In the genomic region with DNA sequence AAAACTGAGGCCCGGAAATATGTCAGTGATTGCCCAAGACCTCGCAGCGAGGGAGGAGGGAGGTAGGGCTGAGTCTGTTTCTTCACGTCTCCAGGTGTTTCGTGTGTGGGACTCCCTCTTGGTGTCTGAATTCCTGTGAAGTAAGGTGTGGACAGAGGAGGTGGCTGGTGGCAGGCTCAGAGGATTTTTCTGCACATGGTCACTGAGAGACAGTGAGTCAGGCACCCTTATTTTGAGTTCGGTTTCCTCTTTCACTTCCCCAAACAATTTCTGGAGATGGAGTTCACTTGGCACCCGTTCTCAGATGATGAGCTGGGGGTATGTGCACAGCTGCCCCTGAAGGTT, we compare ENCODE assay signal across 2 cellular contexts.
TF ChIP-seq lines count a peak whose summit lies in the region.

No MANE protein-coding gene starts in this region.

TF ChIP-seq in Ishikawa, 13 proteins besides CTCF, POLR2A, EP300 and RAD21:
- 0 out of 2 replicates have a peak, but pooled peaks have one; percentile 42 for TF ChIP-seq CEBPB (IDR thresholded peaks at IDR 0.05)
- no peak for TF ChIP-seq EGR1 (IDR thresholded peaks at IDR 0.05)

TF ChIP-seq in H1, 55 proteins besides CTCF, POLR2A, EP300 and RAD21:
- TF ChIP-seq EZH2 (IDR thresholded peaks at IDR 0.05; ENCODE audit: low read depth, low read length, severe bottlenecking) = no peak
- no peak for TF ChIP-seq EGR1 (IDR thresholded peaks at IDR 0.05; ENCODE audit: borderline replicate concordance, low read depth, low read length)
- no peak for TF ChIP-seq SIRT6 (IDR thresholded peaks at IDR 0.05; ENCODE audit: low read length)
- TF ChIP-seq JUN (IDR thresholded peaks at IDR 0.05; ENCODE audit: low read depth, low read length) = no peak
- TF ChIP-seq CBX8 (IDR thresholded peaks at IDR 0.05; ENCODE audit: borderline replicate concordance, low read depth, low read length) = no peak
